Comparison of ENCODE assay signal across 1 cellular context in the genomic region with DNA sequence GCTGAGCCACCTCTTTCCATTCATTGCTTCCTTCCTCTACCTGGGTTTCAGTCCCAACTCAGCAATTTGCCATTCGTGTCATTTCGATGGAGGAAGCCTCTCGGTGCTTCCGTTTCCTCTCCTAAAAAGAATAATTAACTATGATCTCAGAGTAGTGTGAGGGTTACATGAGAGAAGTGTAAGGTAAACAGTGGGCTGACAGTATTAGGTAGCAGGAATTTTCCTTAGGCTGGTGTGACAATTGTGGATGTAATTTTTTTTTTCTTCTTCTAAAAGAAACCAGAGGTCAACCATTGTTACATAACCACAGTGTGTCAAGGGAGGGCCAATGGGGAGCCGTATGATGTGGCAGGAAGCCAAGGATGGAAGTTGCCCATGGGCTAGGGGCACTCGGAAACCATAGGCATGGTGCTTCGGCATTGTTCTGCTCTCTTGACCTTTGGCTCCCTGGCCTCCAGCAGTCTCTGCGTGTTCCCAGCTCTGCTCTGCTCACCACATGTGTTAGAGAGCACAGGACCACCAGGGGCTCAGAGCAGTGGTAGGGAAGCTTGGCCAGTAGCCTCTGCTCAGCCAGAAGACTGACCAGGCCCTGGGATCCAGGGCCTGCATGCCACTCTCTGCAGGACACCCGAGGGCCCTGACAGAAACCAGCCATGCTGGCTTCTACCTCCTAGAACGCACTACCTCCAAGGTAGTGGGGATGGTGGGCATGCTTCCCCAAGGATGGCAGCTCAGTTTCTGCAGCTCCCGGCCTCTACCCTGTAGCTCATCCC.
TF ChIP-seq lines count a peak whose summit lies in the region.

No MANE protein-coding gene starts in this region.

TF ChIP-seq in HepG2, 621 proteins besides CTCF, POLR2A, EP300 and RAD21 (continued from another document and continues in another):
- TF ChIP-seq ZHX2 (IDR thresholded peaks at IDR 0.05; ENCODE audit: low read depth) (0 out of 2 replicates have a peak, but pooled peaks have one; percentile 11), ZHX2 (CRISPR knock-in tag; IDR thresholded peaks at IDR 0.05; ENCODE audit: borderline replicate concordance) (no peak), ZNF782 (CRISPR knock-in tag; IDR thresholded peaks at IDR 0.05; ENCODE audit: borderline replicate concordance) (peak; percentile 58; the same call in 1 of the 2 replicates), MIER2 (CRISPR knock-in tag; IDR thresholded peaks at IDR 0.05) (peak; percentile 77), SIX1 (CRISPR knock-in tag; IDR thresholded peaks at IDR 0.05; ENCODE audit: borderline replicate concordance) (peak; percentile 47; the same call in 1 of the 2 replicates), ZBTB38 (CRISPR knock-in tag; IDR thresholded peaks at IDR 0.05) (0 out of 2 replicates have a peak, but pooled peaks have one; percentile 53), MAFK (conservative IDR thresholded peaks at IDR 0.05 in 1 of 2, IDR thresholded peaks at IDR 0.05 in 1 of 2; ENCODE audit: low read length in 2 of 2) (peak; percentile 27 to 37; a peak in 1 of 4 replicates), SRSF9 (IDR thresholded peaks at IDR 0.05; ENCODE audit: borderline replicate concordance, insufficient read depth, low read depth, low read length, poor library complexity, severe bottlenecking) (no peak), MEIS2 (CRISPR knock-in tag; IDR thresholded peaks at IDR 0.05) (peak; percentile 60; the same call in 1 of the 2 replicates), ZNF292 (CRISPR knock-in tag; IDR thresholded peaks at IDR 0.05; ENCODE audit: borderline replicate concordance, low read depth) (peak; percentile 99), ZNF788 (CRISPR knock-in tag; IDR thresholded peaks at IDR 0.05; ENCODE audit: borderline replicate concordance) (peak; percentile 82; the same call in 1 of the 2 replicates), SKI (IDR thresholded peaks at IDR 0.05; ENCODE audit: partially characterized antibody) (peak; percentile 15), POLR2AphosphoS2 (IDR thresholded peaks at IDR 0.05; ENCODE audit: low read depth, low read length) (no peak), AGO1 (IDR thresholded peaks at IDR 0.05; ENCODE audit: low read depth, low read length, poor library complexity, severe bottlenecking) (no peak), NBN (conservative IDR thresholded peaks at IDR 0.05) (no peak), AKNA (CRISPR knock-in tag; IDR thresholded peaks at IDR 0.05; ENCODE audit: borderline replicate concordance) (no peak), REPIN1 (CRISPR knock-in tag; IDR thresholded peaks at IDR 0.05; ENCODE audit: borderline replicate concordance, low read depth) (peak; percentile 74; the same call in 1 of the 2 replicates), NCOR1 (IDR thresholded peaks at IDR 0.05; ENCODE audit: borderline replicate concordance, low read length) (peak; percentile 78; the same call in 1 of the 2 replicates), IKZF4 (CRISPR knock-in tag; IDR thresholded peaks at IDR 0.05; ENCODE audit: borderline replicate concordance, low read depth, not compliant biosample characterization) (peak; percentile 56), ZNF431 (CRISPR knock-in tag; IDR thresholded peaks at IDR 0.05; ENCODE audit: borderline replicate concordance, low read depth) (no peak)
- TF ChIP-seq, protein P1, sequence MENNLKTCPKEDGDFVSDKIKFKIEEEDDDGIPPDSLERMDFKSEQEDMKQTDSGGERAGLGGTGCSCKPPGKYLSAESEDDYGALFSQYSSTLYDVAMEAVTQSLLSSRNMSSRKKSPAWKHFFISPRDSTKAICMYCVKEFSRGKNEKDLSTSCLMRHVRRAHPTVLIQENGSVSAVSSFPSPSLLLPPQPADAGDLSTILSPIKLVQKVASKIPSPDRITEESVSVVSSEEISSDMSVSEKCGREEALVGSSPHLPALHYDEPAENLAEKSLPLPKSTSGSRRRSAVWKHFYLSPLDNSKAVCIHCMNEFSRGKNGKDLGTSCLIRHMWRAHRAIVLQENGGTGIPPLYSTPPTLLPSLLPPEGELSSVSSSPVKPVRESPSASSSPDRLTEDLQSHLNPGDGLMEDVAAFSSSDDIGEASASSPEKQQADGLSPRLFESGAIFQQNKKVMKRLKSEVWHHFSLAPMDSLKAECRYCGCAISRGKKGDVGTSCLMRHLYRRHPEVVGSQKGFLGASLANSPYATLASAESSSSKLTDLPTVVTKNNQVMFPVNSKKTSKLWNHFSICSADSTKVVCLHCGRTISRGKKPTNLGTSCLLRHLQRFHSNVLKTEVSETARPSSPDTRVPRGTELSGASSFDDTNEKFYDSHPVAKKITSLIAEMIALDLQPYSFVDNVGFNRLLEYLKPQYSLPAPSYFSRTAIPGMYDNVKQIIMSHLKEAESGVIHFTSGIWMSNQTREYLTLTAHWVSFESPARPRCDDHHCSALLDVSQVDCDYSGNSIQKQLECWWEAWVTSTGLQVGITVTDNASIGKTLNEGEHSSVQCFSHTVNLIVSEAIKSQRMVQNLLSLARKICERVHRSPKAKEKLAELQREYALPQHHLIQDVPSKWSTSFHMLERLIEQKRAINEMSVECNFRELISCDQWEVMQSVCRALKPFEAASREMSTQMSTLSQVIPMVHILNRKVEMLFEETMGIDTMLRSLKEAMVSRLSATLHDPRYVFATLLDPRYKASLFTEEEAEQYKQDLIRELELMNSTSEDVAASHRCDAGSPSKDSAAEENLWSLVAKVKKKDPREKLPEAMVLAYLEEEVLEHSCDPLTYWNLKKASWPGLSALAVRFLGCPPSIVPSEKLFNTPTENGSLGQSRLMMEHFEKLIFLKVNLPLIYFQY (CRISPR knock-in tag; IDR thresholded peaks at IDR 0.05; ENCODE audit: borderline replicate concordance), result no peak
- TF ChIP-seq, protein P2, sequence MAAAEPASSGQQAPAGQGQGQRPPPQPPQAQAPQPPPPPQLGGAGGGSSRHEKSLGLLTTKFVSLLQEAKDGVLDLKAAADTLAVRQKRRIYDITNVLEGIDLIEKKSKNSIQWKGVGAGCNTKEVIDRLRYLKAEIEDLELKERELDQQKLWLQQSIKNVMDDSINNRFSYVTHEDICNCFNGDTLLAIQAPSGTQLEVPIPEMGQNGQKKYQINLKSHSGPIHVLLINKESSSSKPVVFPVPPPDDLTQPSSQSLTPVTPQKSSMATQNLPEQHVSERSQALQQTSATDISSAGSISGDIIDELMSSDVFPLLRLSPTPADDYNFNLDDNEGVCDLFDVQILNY (CRISPR knock-in tag; conservative IDR thresholded peaks at IDR 0.05), result peak; percentile 24; the same call in 1 of the 2 replicates
- TF ChIP-seq, protein P3, sequence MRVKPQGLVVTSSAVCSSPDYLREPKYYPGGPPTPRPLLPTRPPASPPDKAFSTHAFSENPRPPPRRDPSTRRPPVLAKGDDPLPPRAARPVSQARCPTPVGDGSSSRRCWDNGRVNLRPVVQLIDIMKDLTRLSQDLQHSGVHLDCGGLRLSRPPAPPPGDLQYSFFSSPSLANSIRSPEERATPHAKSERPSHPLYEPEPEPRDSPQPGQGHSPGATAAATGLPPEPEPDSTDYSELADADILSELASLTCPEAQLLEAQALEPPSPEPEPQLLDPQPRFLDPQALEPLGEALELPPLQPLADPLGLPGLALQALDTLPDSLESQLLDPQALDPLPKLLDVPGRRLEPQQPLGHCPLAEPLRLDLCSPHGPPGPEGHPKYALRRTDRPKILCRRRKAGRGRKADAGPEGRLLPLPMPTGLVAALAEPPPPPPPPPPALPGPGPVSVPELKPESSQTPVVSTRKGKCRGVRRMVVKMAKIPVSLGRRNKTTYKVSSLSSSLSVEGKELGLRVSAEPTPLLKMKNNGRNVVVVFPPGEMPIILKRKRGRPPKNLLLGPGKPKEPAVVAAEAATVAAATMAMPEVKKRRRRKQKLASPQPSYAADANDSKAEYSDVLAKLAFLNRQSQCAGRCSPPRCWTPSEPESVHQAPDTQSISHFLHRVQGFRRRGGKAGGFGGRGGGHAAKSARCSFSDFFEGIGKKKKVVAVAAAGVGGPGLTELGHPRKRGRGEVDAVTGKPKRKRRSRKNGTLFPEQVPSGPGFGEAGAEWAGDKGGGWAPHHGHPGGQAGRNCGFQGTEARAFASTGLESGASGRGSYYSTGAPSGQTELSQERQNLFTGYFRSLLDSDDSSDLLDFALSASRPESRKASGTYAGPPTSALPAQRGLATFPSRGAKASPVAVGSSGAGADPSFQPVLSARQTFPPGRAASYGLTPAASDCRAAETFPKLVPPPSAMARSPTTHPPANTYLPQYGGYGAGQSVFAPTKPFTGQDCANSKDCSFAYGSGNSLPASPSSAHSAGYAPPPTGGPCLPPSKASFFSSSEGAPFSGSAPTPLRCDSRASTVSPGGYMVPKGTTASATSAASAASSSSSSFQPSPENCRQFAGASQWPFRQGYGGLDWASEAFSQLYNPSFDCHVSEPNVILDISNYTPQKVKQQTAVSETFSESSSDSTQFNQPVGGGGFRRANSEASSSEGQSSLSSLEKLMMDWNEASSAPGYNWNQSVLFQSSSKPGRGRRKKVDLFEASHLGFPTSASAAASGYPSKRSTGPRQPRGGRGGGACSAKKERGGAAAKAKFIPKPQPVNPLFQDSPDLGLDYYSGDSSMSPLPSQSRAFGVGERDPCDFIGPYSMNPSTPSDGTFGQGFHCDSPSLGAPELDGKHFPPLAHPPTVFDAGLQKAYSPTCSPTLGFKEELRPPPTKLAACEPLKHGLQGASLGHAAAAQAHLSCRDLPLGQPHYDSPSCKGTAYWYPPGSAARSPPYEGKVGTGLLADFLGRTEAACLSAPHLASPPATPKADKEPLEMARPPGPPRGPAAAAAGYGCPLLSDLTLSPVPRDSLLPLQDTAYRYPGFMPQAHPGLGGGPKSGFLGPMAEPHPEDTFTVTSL (CRISPR knock-in tag; IDR thresholded peaks at IDR 0.05; ENCODE audit: borderline replicate concordance), result peak; percentile 81; the same call in 1 of the 2 replicates
- TF ChIP-seq, protein P4, sequence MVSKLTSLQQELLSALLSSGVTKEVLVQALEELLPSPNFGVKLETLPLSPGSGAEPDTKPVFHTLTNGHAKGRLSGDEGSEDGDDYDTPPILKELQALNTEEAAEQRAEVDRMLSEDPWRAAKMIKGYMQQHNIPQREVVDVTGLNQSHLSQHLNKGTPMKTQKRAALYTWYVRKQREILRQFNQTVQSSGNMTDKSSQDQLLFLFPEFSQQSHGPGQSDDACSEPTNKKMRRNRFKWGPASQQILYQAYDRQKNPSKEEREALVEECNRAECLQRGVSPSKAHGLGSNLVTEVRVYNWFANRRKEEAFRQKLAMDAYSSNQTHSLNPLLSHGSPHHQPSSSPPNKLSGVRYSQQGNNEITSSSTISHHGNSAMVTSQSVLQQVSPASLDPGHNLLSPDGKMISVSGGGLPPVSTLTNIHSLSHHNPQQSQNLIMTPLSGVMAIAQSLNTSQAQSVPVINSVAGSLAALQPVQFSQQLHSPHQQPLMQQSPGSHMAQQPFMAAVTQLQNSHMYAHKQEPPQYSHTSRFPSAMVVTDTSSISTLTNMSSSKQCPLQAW (CRISPR knock-in tag; IDR thresholded peaks at IDR 0.05), result peak; percentile 69
